ENCODE assay signal across 12 cellular contexts in the genomic region with DNA sequence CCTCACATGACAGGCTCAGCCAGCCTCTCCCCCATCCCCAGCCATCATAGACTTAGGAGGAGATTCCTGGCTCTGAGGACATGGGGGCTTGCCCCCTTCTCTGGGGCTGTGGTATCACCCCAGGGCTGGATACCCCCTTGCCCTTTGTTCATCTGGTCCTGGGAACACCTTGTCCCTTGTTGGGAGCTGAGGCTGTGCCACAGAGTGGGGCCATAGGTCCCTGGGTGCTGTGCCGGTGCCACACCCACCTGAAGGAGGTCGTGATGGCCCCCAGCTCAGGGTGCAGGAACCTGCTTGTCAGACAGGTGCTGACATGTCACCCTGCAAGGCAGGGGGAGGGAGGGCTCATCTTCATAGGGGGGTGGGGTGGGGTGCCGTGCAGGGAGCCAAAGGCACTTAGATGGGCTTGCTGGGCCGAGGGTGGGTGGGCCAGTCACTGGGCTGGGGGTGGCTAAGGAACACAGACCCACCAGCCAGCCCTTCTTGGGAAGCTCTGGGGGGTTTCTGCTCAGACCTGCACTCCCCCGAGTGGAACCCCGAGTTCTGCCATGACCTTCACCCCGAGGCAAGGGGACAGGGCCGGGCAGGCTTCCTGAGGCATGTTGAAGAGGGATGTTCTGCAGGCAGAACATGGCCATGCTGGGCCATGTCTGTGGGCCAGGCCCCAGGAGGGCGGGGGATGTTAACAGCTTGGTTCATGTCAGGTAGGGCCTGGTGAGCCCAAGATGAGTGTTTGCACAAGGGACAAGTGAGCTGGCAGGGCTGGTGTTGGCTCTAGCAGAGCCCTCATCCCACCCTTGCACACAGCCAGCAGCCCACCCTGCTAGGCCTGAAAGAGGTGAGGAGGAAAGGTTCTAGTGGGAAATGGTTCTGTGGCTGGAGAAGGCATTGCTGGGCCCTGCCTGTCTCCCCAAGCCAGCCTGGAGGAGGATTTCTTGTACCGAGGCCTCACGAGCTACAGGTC. TPM values are rescaled to one million over a fixed set of nuclear protein-coding genes. Genes with fewer than 3 reads are reported as not detected.
A peak's percentile ranks its signal among the peaks of the same experiment; 100 is the strongest.
DNase-seq lines count a peak whose midpoint lies in the region; ATAC-seq, FAIRE-seq and TF ChIP-seq lines count a peak whose summit lies in the region.
"Had no signal": no experiment of that assay in that cellular context is flagged by ENCODE, and none has a peak within 500 bp of the region (broad histone marks: within the 10 kb centered on the region; RNA-seq: fewer than 3 reads in every experiment).

No MANE protein-coding gene starts in this region.

- no peak for TF ChIP-seq POLR2A in stomach (IDR thresholded peaks at IDR 0.05)

- TF ChIP-seq CTCF in WTC11 (IDR thresholded peaks at IDR 0.05) (no peak), kidney (IDR thresholded peaks at IDR 0.05; ENCODE audit: borderline replicate concordance, extremely low read depth, insufficient read depth) (no peak), stomach (IDR thresholded peaks at IDR 0.05) (no peak), Caco-2 (IDR thresholded peaks at IDR 0.05; ENCODE audit: insufficient read depth in 1 of 2, low read depth in 1 of 2, low read length in 1 of 2, severe bottlenecking in 1 of 2, unreplicated experiment in 1 of 2) (no peak)

- peaks cover 6% of the 10 kb centered on the region for H3K36me3 Mint-ChIP-seq in activated CD4-positive, alpha-beta T cell treated with anti-CD3 and anti-CD28 coated beads, Interleukin-2, amount 10 ng/mL, durations not matched to agents 24 days and 14 days (ENCODE audit: low read depth)
- H3K36me3 Mint-ChIP-seq in WTC11: peaks cover 9% of the 10 kb centered on the region
- H3K36me3 Mint-ChIP-seq in Caco-2 (ENCODE audit: insufficient read depth, unreplicated experiment): peaks cover 63% of the 10 kb centered on the region

- DNase-seq in activated CD4-positive, alpha-beta T cell treated with anti-CD3 and anti-CD28 coated beads, Interleukin-2, amount 10 ng/mL, durations not matched to agents 24 days and 14 days: no peak
- no peak for DNase-seq in activated CD4-positive, alpha-beta T cell treated with anti-CD3 and anti-CD28 coated beads for 48 hours
- no peak for DNase-seq in WTC11 (ENCODE audit: low spot score)
- peak; percentile 69 for DNase-seq in kidney
- DNase-seq in stomach: no peak
- DNase-seq in dedifferentiated amniotic fluid mesenchymal stem cell (ENCODE audit: extremely low spot score): no peak
- DNase-seq in Caco-2: no peak
- DNase-seq: NCI-H69, occipital lobe had no signal

- no peak overlapping the region for H3K4me3 ChIP-seq in kidney (ENCODE audit: low read length in 2 of 2)
- H3K4me3 ChIP-seq in stomach: no peak overlapping the region
- H3K4me3 ChIP-seq in Caco-2 (ENCODE audit: low read depth, low read length): no peak overlapping the region

- FAIRE-seq in kidney (lab: Jason Lieb, UNC): no peak
- FAIRE-seq: bronchial epithelial cell had no signal

- TF ChIP-seq EP300 in stomach (IDR thresholded peaks at IDR 0.05): no peak

- intact Hi-C loops in activated CD4-positive, alpha-beta T cell treated with anti-CD3 and anti-CD28 coated beads, Interleukin-2, amount 10 ng/mL, durations not matched to agents 24 days and 14 days (cut with micrococcal nuclease): loop anchor here (2.0 kb wide), 1 partner anchor 77 kb away; no protein-coding TSS in a partner anchor
- intact Hi-C loops in kidney (cut with DNase I): no loop called here
- intact Hi-C loops in stomach (cut with DNase I; ENCODE audit: low total_unique reads): loop anchor here (5.0 to 10.0 kb wide), 2 partner anchors 73 to 120 kb away; no protein-coding TSS in a partner anchor
- intact Hi-C loops in Caco-2 (cut with micrococcal nuclease; ENCODE audit: unreplicated experiment): no loop called here

- H3K4me3 Mint-ChIP-seq in activated CD4-positive, alpha-beta T cell treated with anti-CD3 and anti-CD28 coated beads, Interleukin-2, amount 10 ng/mL, durations not matched to agents 24 days and 14 days: peak overlapping the region; percentile 12
- H3K4me3 Mint-ChIP-seq in WTC11 (no peak overlapping the region), Caco-2 (ENCODE audit: unreplicated experiment) (no peak overlapping the region)

- POLR2A ChIA-PET in WTC11 (lab: Charles Lee): interaction anchor here (1.7 to 2.2 kb wide), 2 partner anchors 12 to 82 kb away, joined by 5 read pairs; a partner anchor contains a TSS
- POLR2A ChIA-PET in Caco-2 (lab: Charles Lee): no interaction called here

- H3K4me1 ChIP-seq in kidney (ENCODE audit: control insufficient read depth in 1 of 2, insufficient read depth in 1 of 2, low read depth in 1 of 2, low read length in 2 of 2) (peaks cover 45 to 54% of the 10 kb centered on the region in 2 donors), stomach (peaks cover 39 to 58% (median 47%) of the 10 kb centered on the region in 4 donors), Caco-2 (peaks cover 19% of the 10 kb centered on the region)

- peaks cover 38% of the 10 kb centered on the region for H3K4me1 Mint-ChIP-seq in activated CD4-positive, alpha-beta T cell treated with anti-CD3 and anti-CD28 coated beads, Interleukin-2, amount 10 ng/mL, durations not matched to agents 24 days and 14 days
- H3K4me1 Mint-ChIP-seq in WTC11 (peaks cover 59% of the 10 kb centered on the region), Caco-2 (ENCODE audit: low read depth, unreplicated experiment) (peaks cover 6% of the 10 kb centered on the region)

- no peaks in the 10 kb centered on the region for H3K9me3 Mint-ChIP-seq in activated CD4-positive, alpha-beta T cell treated with anti-CD3 and anti-CD28 coated beads, Interleukin-2, amount 10 ng/mL, durations not matched to agents 24 days and 14 days
- H3K9me3 Mint-ChIP-seq in WTC11: no peaks in the 10 kb centered on the region
- no peaks in the 10 kb centered on the region for H3K9me3 Mint-ChIP-seq in Caco-2 (ENCODE audit: unreplicated experiment)

- ATAC-seq in WTC11 (no peak), SK-N-SH treated with all-trans-retinoic acid at 6 μM for 48 hours (no peak)

- H3K27ac Mint-ChIP-seq in activated CD4-positive, alpha-beta T cell treated with anti-CD3 and anti-CD28 coated beads, Interleukin-2, amount 10 ng/mL, durations not matched to agents 24 days and 14 days: peak overlapping the region; percentile 98
- H3K27ac Mint-ChIP-seq in WTC11 (peak overlapping the region; percentile 99), Caco-2 (ENCODE audit: unreplicated experiment) (no peak overlapping the region)

- H3K27me3 ChIP-seq in stomach: no peaks in the 10 kb centered on the region
- H3K27me3 ChIP-seq in Caco-2 (replicated peaks; ENCODE audit: control insufficient read depth, insufficient read depth, low read length): no peaks in the 10 kb centered on the region

- CTCF ChIA-PET in WTC11 (lab: Charles Lee): interaction anchor here (0.7 to 5.2 kb wide), 7 partner anchors 12 to 126 kb away, joined by 3 to 84 read pairs (median 4); no protein-coding TSS in a partner anchor
- CTCF ChIA-PET in Caco-2 (lab: Charles Lee): interaction anchor here (1.0 kb wide), 1 partner anchor 121 kb away, joined by 4 read pairs; no protein-coding TSS in a partner anchor

- H3K36me3 ChIP-seq in kidney (ENCODE audit: control insufficient read depth in 1 of 2, insufficient read depth in 2 of 2, low read length in 2 of 2) (no peaks in the 10 kb centered on the region), stomach (peaks cover 0 to 36% (median 31%) of the 10 kb centered on the region in 4 donors), Caco-2 (ENCODE audit: control insufficient read depth, insufficient read depth, low read length) (no peaks in the 10 kb centered on the region; the same call in none of the 2 replicates)

- 68 to 81% (median 71%) methylated on average over 9 to 11 of the region's 11 CpGs for WGBS in stomach, 5 donors

- H3K27me3 Mint-ChIP-seq in activated CD4-positive, alpha-beta T cell treated with anti-CD3 and anti-CD28 coated beads, Interleukin-2, amount 10 ng/mL, durations not matched to agents 24 days and 14 days: no peaks in the 10 kb centered on the region
- no peaks in the 10 kb centered on the region for H3K27me3 Mint-ChIP-seq in WTC11 (ENCODE audit: low read depth)
- H3K27me3 Mint-ChIP-seq in Caco-2 (ENCODE audit: insufficient read depth, unreplicated experiment): no peaks in the 10 kb centered on the region

- H3K9me3 ChIP-seq in kidney (ENCODE audit: control insufficient read depth in 1 of 2, low read length in 2 of 2) (no peaks in the 10 kb centered on the region), stomach (no peaks in the 10 kb centered on the region), Caco-2 (no peaks in the 10 kb centered on the region)

- no TSS peak for BruUV-seq in Caco-2 (replicated peaks; lab: Mats Ljungman, UMichigan)

- H3K27ac ChIP-seq in kidney (ENCODE audit: low read depth in 2 of 2, low read length in 2 of 2): peak overlapping the region; percentile 80 to 91
- peak overlapping the region in 3 of 5 donors; percentile 74 to 83 (median 76) for H3K27ac ChIP-seq in stomach

- H3K9ac ChIP-seq in kidney (ENCODE audit: low read length in 2 of 2): peak overlapping the region in 1 of 2 donors; percentile 70

RNA-seq across cellular contexts. Expression of a gene that starts 28.0 kb away (rescaled TPM):
- total RNA-seq in activated CD4-positive, alpha-beta T cell treated with anti-CD3 and anti-CD28 coated beads, Interleukin-2, amount 10 ng/mL, durations not matched to agents 24 days and 14 days: 3.3 and 4.4 TPM in 2 replicates
- total RNA-seq in WTC11 (2021): 4.7 to 7.8 TPM (median 7.7 TPM) in 3 replicates
- 3.7 TPM for total RNA-seq in kidney
- 1.4 TPM for polyA plus RNA-seq in kidney (ENCODE audit: insufficient read depth, low read depth, low replicate concordance)
- total RNA-seq in stomach: 10 to 100 TPM in 1 of 5 donors, 1 to 10 TPM in 3, not detected in 1; 2.0 to 31.7 (median 5.6) TPM
- polyA plus RNA-seq in stomach: 1 to 10 TPM in 1 of 3 donors, under 1 TPM in 2; 0.93 to 2.0 (median 0.93) TPM
- 3.1 and 3.8 TPM in 2 replicates for total RNA-seq in Caco-2 (2022)

RNA-seq across cellular contexts. Expression of a gene that starts 28.7 kb away (rescaled TPM):
- total RNA-seq in activated CD4-positive, alpha-beta T cell treated with anti-CD3 and anti-CD28 coated beads, Interleukin-2, amount 10 ng/mL, durations not matched to agents 24 days and 14 days: 370 and 391 TPM in 2 replicates
- total RNA-seq in WTC11 (2021): 519 to 568 TPM (median 552 TPM) in 3 replicates
- 328 TPM for total RNA-seq in kidney
- polyA plus RNA-seq in kidney (ENCODE audit: insufficient read depth, low read depth, low replicate concordance): 627 TPM
- total RNA-seq in stomach: 100 to 1,000 TPM in 1 of 5 donors, 10 to 100 TPM in 4; 24.5 to 204 (median 71.4) TPM
- polyA plus RNA-seq in stomach: 100 to 1,000 TPM; 258 to 367 (median 300) TPM
- total RNA-seq in Caco-2 (2022): 345 and 355 TPM in 2 replicates

RNA-seq across cellular contexts. Expression of a gene that starts 41.4 kb away (rescaled TPM):
- total RNA-seq in activated CD4-positive, alpha-beta T cell treated with anti-CD3 and anti-CD28 coated beads, Interleukin-2, amount 10 ng/mL, durations not matched to agents 24 days and 14 days: 11.4 and 14.6 TPM in 2 replicates
- 10.2 to 11.9 TPM (median 11.1 TPM) in 3 replicates for total RNA-seq in WTC11 (2021)
- 3.7 TPM for total RNA-seq in kidney
- polyA plus RNA-seq in kidney (ENCODE audit: insufficient read depth, low read depth, low replicate concordance): 3.1 TPM
- total RNA-seq in stomach: 100 to 1,000 TPM in 1 of 5 donors, 1 to 10 TPM in 1, under 1 TPM in 3; 0.43 to 117 (median 0.92) TPM
- 10 to 100 TPM in 1 of 3 donors, 1 to 10 TPM in 2; 4.9 to 14.5 (median 5.2) TPM for polyA plus RNA-seq in stomach
- total RNA-seq in Caco-2 (2022): 6.7 and 8.1 TPM in 2 replicates

RNA-seq across cellular contexts. Expression of a gene that starts 50.7 kb away (rescaled TPM):
- total RNA-seq in activated CD4-positive, alpha-beta T cell treated with anti-CD3 and anti-CD28 coated beads, Interleukin-2, amount 10 ng/mL, durations not matched to agents 24 days and 14 days: 0.14 TPM in 2 replicates
- total RNA-seq in WTC11 (2021) (7.9 to 10.6 TPM (median 10.1 TPM) in 3 replicates), kidney (0.41 TPM), stomach (1 to 10 TPM in 1 of 5 donors, under 1 TPM in 2, not detected in 2; under 0.01 to 1.4 (median 0.73) TPM), Caco-2 (2022) (1.1 and 1.3 TPM in 2 replicates)
- polyA plus RNA-seq in kidney (ENCODE audit: insufficient read depth, low read depth, low replicate concordance) (not detected), stomach (under 1 TPM in 1 of 3 donors, not detected in 2; 0.05 TPM)
- total RNA-seq: glomerular endothelial cell had no signal

Comparison
In these comparisons a context has a peak if more than half of its experiments do, and no peak if none do; other contexts are left out.
1. intact Hi-C loops: an anchor here in activated CD4-positive, alpha-beta T cell treated with anti-CD3 and anti-CD28 coated beads, Interleukin-2, amount 10 ng/mL, durations not matched to agents 24 days and 14 days (2.0 kb wide) and stomach (5.0 to 10.0 kb wide); none called in kidney and Caco-2.